Comparison of ENCODE assay signal across 20 cellular contexts in genomic region chr9:35652829-35653209, GRCh38. TPM values are rescaled to one million over a fixed set of nuclear protein-coding genes. Genes with fewer than 3 reads are reported as not detected.
DNase-seq lines count a peak whose midpoint lies in the region; TF ChIP-seq lines count a peak whose summit lies in the region.
"Had no signal": no experiment of that assay in that cellular context is flagged by ENCODE, and none has a peak within 500 bp of the region (broad histone marks: within the 10 kb centered on the region; RNA-seq: fewer than 3 reads in every experiment).

No MANE protein-coding gene starts in this region.

- H3K79me2 ChIP-seq in trophoblast cell (ENCODE audit: control insufficient read depth, insufficient read depth, low read length, poor library complexity): no peaks in the 10 kb centered on the region

- H3K4ac ChIP-seq in trophoblast cell (ENCODE audit: low read depth, low read length): no peak overlapping the region

- intact Hi-C loops in colonic mucosa (cut with DNase I) (no loop called here), spleen (cut with DNase I; ENCODE audit: low total_unique reads) (no loop called here), thyroid gland (cut with DNase I) (loop anchor here (5.0 kb wide), 1 partner anchor 74 kb away; no protein-coding TSS in a partner anchor)

- peaks cover 5% of the 10 kb centered on the region for H3K79me1 ChIP-seq in trophoblast cell (ENCODE audit: low read length)

- TF ChIP-seq CTCF in colonic mucosa (IDR thresholded peaks at IDR 0.05): no peak
- TF ChIP-seq CTCF in spleen (IDR thresholded peaks at IDR 0.05 in 8 of 11, conservative IDR thresholded peaks at IDR 0.05 in 3 of 11): no peak
- TF ChIP-seq CTCF in thyroid gland (IDR thresholded peaks at IDR 0.05): no peak

- H3K9me3 ChIP-seq in BLaER1 treated with 17β-estradiol and CSF1 and Interleukin-3, amounts not matched to agents 10 nM and 100 nM (replicated peaks in 1 of 11): no peaks in the 10 kb centered on the region
- H3K9me3 ChIP-seq in MG63 (no peaks in the 10 kb centered on the region), colonic mucosa (no peaks in the 10 kb centered on the region), trophoblast cell (ENCODE audit: insufficient read depth, low read depth, low read length) (no peaks in the 10 kb centered on the region), spleen (no peaks in the 10 kb centered on the region), thyroid gland (no peaks in the 10 kb centered on the region)
- H3K9me3 ChIP-seq: gastroesophageal sphincter, suprapubic skin had no signal

- H3K4me3 ChIP-seq in BLaER1 treated with 17β-estradiol and CSF1 and Interleukin-3, amounts not matched to agents 10 nM and 100 nM: no peak overlapping the region
- H3K4me3 ChIP-seq in MG63: no peak overlapping the region
- H3K4me3 ChIP-seq in colonic mucosa: no peak overlapping the region
- no peak overlapping the region for H3K4me3 ChIP-seq in trophoblast cell (ENCODE audit: low read depth, low read length)
- H3K4me3 ChIP-seq in spleen: no peak overlapping the region
- no peak overlapping the region for H3K4me3 ChIP-seq in thyroid gland (replicated peaks in 1 of 3)
- H3K4me3 ChIP-seq: cardiac muscle cell, gastroesophageal sphincter, suprapubic skin had no signal

- peak overlapping the region in 1 of 11 experiments; percentile 44; a peak in 1 of 22 replicates for H3K9ac ChIP-seq in BLaER1 treated with 17β-estradiol and CSF1 and Interleukin-3, amounts not matched to agents 10 nM and 100 nM
- H3K9ac ChIP-seq in colonic mucosa (ENCODE audit: low read depth in 2 of 2, low read length in 2 of 2) (peak overlapping the region in 1 of 2 donors; percentile 8), trophoblast cell (ENCODE audit: low read length) (no peak overlapping the region)

- peaks cover 62 to 80% (median 73%) of the 10 kb centered on the region in 10 experiments for H3K4me1 ChIP-seq in BLaER1 treated with 17β-estradiol and CSF1 and Interleukin-3, amounts not matched to agents 10 nM and 100 nM
- H3K4me1 ChIP-seq in colonic mucosa: peaks cover 10% of the 10 kb centered on the region
- peaks cover 10 to 11% of the 10 kb centered on the region in 2 experiments for H3K4me1 ChIP-seq in trophoblast cell (ENCODE audit: control insufficient read depth in 1 of 2, insufficient read depth in 2 of 2, low read length in 2 of 2)
- peaks cover 27 to 89% (median 58%) of the 10 kb centered on the region in 6 donors for H3K4me1 ChIP-seq in spleen
- H3K4me1 ChIP-seq in thyroid gland: no peaks in the 10 kb centered on the region

- TF ChIP-seq POLR2A in spleen (IDR thresholded peaks at IDR 0.05) (no peak), thyroid gland (IDR thresholded peaks at IDR 0.05) (no peak)

- H3K27ac ChIP-seq in BLaER1 treated with 17β-estradiol and CSF1 and Interleukin-3, amounts not matched to agents 10 nM and 100 nM: peak overlapping the region in 4 of 11 experiments; percentile 11 to 86 (median 62); a peak in 7 of 22 replicates
- peak overlapping the region; percentile 83 for H3K27ac ChIP-seq in colonic mucosa
- no peak overlapping the region for H3K27ac ChIP-seq in trophoblast cell (ENCODE audit: low read depth, low read length)
- peak overlapping the region in 3 of 8 donors; percentile 7 to 95 (median 13) for H3K27ac ChIP-seq in spleen
- no peak overlapping the region for H3K27ac ChIP-seq in thyroid gland
- H3K27ac ChIP-seq: cardiac muscle cell, gastroesophageal sphincter, suprapubic skin had no signal

- H2BK5ac ChIP-seq in trophoblast cell (ENCODE audit: low read depth, low read length, poor library complexity): no peak overlapping the region

- H4K20me1 ChIP-seq in BLaER1 treated with 17β-estradiol and CSF1 and Interleukin-3, amounts not matched to agents 10 nM and 100 nM: no peaks in the 10 kb centered on the region

- peak; percentile 81 for DNase-seq in MG63
- no peak for DNase-seq in colonic mucosa
- DNase-seq in trophoblast cell: peak; percentile 51 to 75
- no peak for DNase-seq in spleen
- DNase-seq in GM19240 (ENCODE audit: insufficient read length, low spot score): no peak
- DNase-seq in thyroid gland: no peak
- no peak for DNase-seq in 8988T
- DNase-seq: activated CD4-positive, alpha-beta T cell treated with anti-CD3 and anti-CD28 coated beads, Interleukin-2, amount 10 ng/mL, durations not matched to agents 7 days and 5 days; activated CD8-positive, alpha-beta memory T cell treated with anti-CD3 and anti-CD28 coated beads, Interleukin-2, amount 50 U/mL, for 48 hours; activated gamma-delta T cell treated with Interleukin-2 at 50 U/mL for 16 hours; amniotic stem cell; erythroblast; left cardiac atrium; NCI-H1694 treated with DMSO at 0.1 percent for 48 hours; NCI-H2227 treated with DMSO at 0.1 percent for 48 hours had no signal

- no peak overlapping the region for H4K12ac ChIP-seq in trophoblast cell (ENCODE audit: low read depth, low read length)

- H3K36me3 ChIP-seq in BLaER1 treated with 17β-estradiol and CSF1 and Interleukin-3, amounts not matched to agents 10 nM and 100 nM: no peaks in the 10 kb centered on the region
- H3K36me3 ChIP-seq in MG63 (no peaks in the 10 kb centered on the region), colonic mucosa (no peaks in the 10 kb centered on the region), trophoblast cell (ENCODE audit: control insufficient read depth in 1 of 2, insufficient read depth in 2 of 2, low read length in 2 of 2) (no peaks in the 10 kb centered on the region), spleen (no peaks in the 10 kb centered on the region), thyroid gland (no peaks in the 10 kb centered on the region)
- H3K36me3 ChIP-seq: cardiac muscle cell, gastroesophageal sphincter, suprapubic skin had no signal

- H3K18ac ChIP-seq in trophoblast cell (ENCODE audit: low read length): no peak overlapping the region

- H4K8ac ChIP-seq in trophoblast cell (ENCODE audit: low read depth, low read length): no peak overlapping the region

- no CpG with 5 or more reads among the region's 8 CpGs for WGBS in trophoblast cell (ENCODE audit: extremely low coverage, insufficient coverage, insufficient read length)
- WGBS in spleen, 5 donors: 91 to 94% (median 93%) methylated on average over 8 of the region's 8 CpGs
- WGBS in thyroid gland, 2 donors: 93% methylated on average over 8 of the region's 8 CpGs

- H3K23ac ChIP-seq in trophoblast cell (ENCODE audit: low read length): no peak overlapping the region

- H3K27me3 ChIP-seq in BLaER1 treated with 17β-estradiol and CSF1 and Interleukin-3, amounts not matched to agents 10 nM and 100 nM: no peaks in the 10 kb centered on the region
- H3K27me3 ChIP-seq in MG63: no peaks in the 10 kb centered on the region
- no peaks in the 10 kb centered on the region for H3K27me3 ChIP-seq in colonic mucosa
- no peaks in the 10 kb centered on the region for H3K27me3 ChIP-seq in trophoblast cell (ENCODE audit: insufficient read depth, low read length)
- H3K27me3 ChIP-seq in spleen (replicated peaks in 1 of 7): no peaks in the 10 kb centered on the region
- no peaks in the 10 kb centered on the region for H3K27me3 ChIP-seq in thyroid gland
- H3K27me3 ChIP-seq: cardiac muscle cell, gastroesophageal sphincter, suprapubic skin had no signal

- H2AFZ ChIP-seq in trophoblast cell (ENCODE audit: insufficient read depth, low read length, poor library complexity): no peak overlapping the region

- H2BK12ac ChIP-seq in trophoblast cell (ENCODE audit: low read length): no peak overlapping the region

- H2AK5ac ChIP-seq in trophoblast cell (ENCODE audit: low read length): no peak overlapping the region

- H3K4me2 ChIP-seq in BLaER1 treated with 17β-estradiol and CSF1 and Interleukin-3, amounts not matched to agents 10 nM and 100 nM: peak overlapping the region in 6 of 11 experiments; percentile 92 to 99 (median 97); a peak in 13 of 22 replicates
- H3K4me2 ChIP-seq in trophoblast cell (ENCODE audit: low read length): no peak overlapping the region

- no peak overlapping the region for H3K14ac ChIP-seq in trophoblast cell (ENCODE audit: low read length)

- no peak overlapping the region for H2BK120ac ChIP-seq in trophoblast cell (ENCODE audit: insufficient read depth, low read length, poor library complexity)

- H4K91ac ChIP-seq in trophoblast cell (ENCODE audit: low read depth, low read length): no peak overlapping the region

RNA-seq across cellular contexts. Expression of gene SIT1, which starts 2.1 kb away (rescaled TPM):
- total RNA-seq in MG63 (2014; rRNA removed; shearing (Covaris generic); ENCODE audit: low replicate concordance): 1.4 and 4.0 TPM in 2 replicates
- total RNA-seq in colonic mucosa: 1 to 10 TPM in 1 of 2 donors, under 1 TPM in 1; 0.67 to 1.0 TPM
- polyA plus RNA-seq in trophoblast cell (2013): 0.06 TPM in 1 of 2 replicates, not detected in the other
- 10 to 100 TPM; 24.2 to 44.9 (median 27.5) TPM for total RNA-seq in spleen
- polyA plus RNA-seq in spleen: 10 to 100 TPM; 71.7 to 82.7 (median 82.7) TPM
- total RNA-seq in thyroid gland: 1 to 10 TPM in 2 of 4 donors, under 1 TPM in 2; 0.63 to 3.8 (median 0.95) TPM
- total RNA-seq: cardiac muscle cell, pulmonary artery endothelial cell had no signal

RNA-seq across cellular contexts. Expression of gene RMRP, which starts 5.0 kb away (rescaled TPM):
- total RNA-seq in MG63 (2014; rRNA removed; shearing (Covaris generic); ENCODE audit: low replicate concordance): 8,012 and 15,182 TPM in 2 replicates
- total RNA-seq in colonic mucosa: over 10,000 TPM; 17,917 to 26,785 TPM
- polyA plus RNA-seq in trophoblast cell (2013): 3.3 and 5.7 TPM in 2 replicates
- total RNA-seq in spleen: over 10,000 TPM in 5 of 7 donors, 1,000 to 10,000 TPM in 2; 5,541 to 28,996 (median 23,209) TPM
- polyA plus RNA-seq in spleen: 100 to 1,000 TPM in 1 of 3 donors, 10 to 100 TPM in 1, not detected in 1; 42.1 to 285 TPM
- total RNA-seq in thyroid gland: over 10,000 TPM in 1 of 4 donors, 1,000 to 10,000 TPM in 3; 3,539 to 11,174 (median 6,303) TPM
- polyA plus RNA-seq: cardiac muscle cell had no signal

RNA-seq across cellular contexts. Expression of gene CCDC107, which starts 5.3 kb away (rescaled TPM):
- 72.4 and 84.4 TPM in 2 replicates for total RNA-seq in MG63 (2014; rRNA removed; shearing (Covaris generic); ENCODE audit: low replicate concordance)
- 10 to 100 TPM; 19.4 to 38.3 TPM for total RNA-seq in colonic mucosa
- polyA plus RNA-seq in trophoblast cell (2013): 10.1 and 10.2 TPM in 2 replicates
- total RNA-seq in spleen: 10 to 100 TPM; 14.4 to 24.2 (median 20.8) TPM
- polyA plus RNA-seq in spleen: 10 to 100 TPM; 35.3 to 46.9 (median 37.0) TPM
- total RNA-seq in thyroid gland: 10 to 100 TPM; 21.0 to 40.9 (median 27.9) TPM

RNA-seq across cellular contexts. Expression of gene ARHGEF39, which starts 12.2 kb away (rescaled TPM):
- 15.5 and 35.6 TPM in 2 replicates for total RNA-seq in MG63 (2014; rRNA removed; shearing (Covaris generic); ENCODE audit: low replicate concordance)
- 10 to 100 TPM in 1 of 2 donors, 1 to 10 TPM in 1; 7.3 to 34.0 TPM for total RNA-seq in colonic mucosa
- 6.7 and 7.0 TPM in 2 replicates for polyA plus RNA-seq in trophoblast cell (2013)
- total RNA-seq in spleen: 1 to 10 TPM in 6 of 7 donors, under 1 TPM in 1; 0.95 to 2.8 (median 1.4) TPM
- 1 to 10 TPM in 2 of 3 donors, under 1 TPM in 1; 0.89 to 2.9 (median 1.1) TPM for polyA plus RNA-seq in spleen
- total RNA-seq in thyroid gland: under 1 TPM in 3 of 4 donors, not detected in 1; 0.27 to 0.45 (median 0.42) TPM

RNA-seq across cellular contexts. Expression of gene CA9, which starts 20.9 kb away (rescaled TPM):
- total RNA-seq in MG63 (2014; rRNA removed; shearing (Covaris generic); ENCODE audit: low replicate concordance): 0.40 TPM in 1 of 2 replicates, not detected in the other
- total RNA-seq in colonic mucosa (1 to 10 TPM; 1.8 to 5.9 TPM), spleen (not detected), thyroid gland (not detected)
- polyA plus RNA-seq in trophoblast cell (2013): 0.53 and 0.75 TPM in 2 replicates
- polyA plus RNA-seq in spleen: under 1 TPM in 2 of 3 donors, not detected in 1; 0.26 to 0.30 TPM

Comparison
In these comparisons a context has a peak if more than half of its experiments do, and no peak if none do; other contexts are left out.
1. DNase-seq: peak in MG63 (single experiment) and trophoblast cell (2 of 2); none in colonic mucosa (single experiment), spleen (single experiment), GM19240 (single experiment), thyroid gland (0 of 2) and 8988T (single experiment).